ENCODE assay signal across 3 cellular contexts in the genomic region with DNA sequence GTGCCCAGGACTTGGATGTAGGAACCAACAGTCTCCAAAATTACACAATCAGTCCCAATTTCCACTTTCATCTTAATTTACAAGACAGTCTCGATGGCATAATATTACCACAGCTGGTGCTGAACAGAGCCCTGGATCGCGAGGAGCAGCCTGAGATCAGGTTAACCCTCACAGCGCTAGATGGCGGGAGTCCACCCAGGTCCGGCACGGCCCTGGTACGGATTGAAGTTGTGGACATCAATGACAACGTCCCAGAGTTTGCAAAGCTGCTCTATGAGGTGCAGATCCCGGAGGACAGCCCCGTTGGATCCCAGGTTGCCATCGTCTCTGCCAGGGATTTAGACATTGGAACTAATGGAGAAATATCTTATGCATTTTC.
TF ChIP-seq lines count a peak whose summit lies in the region.

No MANE protein-coding gene starts in this region.

TF ChIP-seq in IMR-90, 13 proteins besides CTCF, POLR2A, EP300 and RAD21:
- TF ChIP-seq CHD1 (IDR thresholded peaks at IDR 0.05; ENCODE audit: low read depth, low read length) = no peak
- TF ChIP-seq, protein P1, sequence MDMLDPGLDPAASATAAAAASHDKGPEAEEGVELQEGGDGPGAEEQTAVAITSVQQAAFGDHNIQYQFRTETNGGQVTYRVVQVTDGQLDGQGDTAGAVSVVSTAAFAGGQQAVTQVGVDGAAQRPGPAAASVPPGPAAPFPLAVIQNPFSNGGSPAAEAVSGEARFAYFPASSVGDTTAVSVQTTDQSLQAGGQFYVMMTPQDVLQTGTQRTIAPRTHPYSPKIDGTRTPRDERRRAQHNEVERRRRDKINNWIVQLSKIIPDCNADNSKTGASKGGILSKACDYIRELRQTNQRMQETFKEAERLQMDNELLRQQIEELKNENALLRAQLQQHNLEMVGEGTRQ (IDR thresholded peaks at IDR 0.05; ENCODE audit: low read depth, low read length) = no peak
- TF ChIP-seq ELK1 (IDR thresholded peaks at IDR 0.05; ENCODE audit: borderline replicate concordance, low read depth, low read length) = no peak
- no peak for TF ChIP-seq MAZ (IDR thresholded peaks at IDR 0.05; ENCODE audit: borderline replicate concordance, low read depth, low read length)
- TF ChIP-seq RFX5 (IDR thresholded peaks at IDR 0.05; ENCODE audit: low read depth, low read length) = no peak
- no peak for TF ChIP-seq MAFK (IDR thresholded peaks at IDR 0.05; ENCODE audit: low read depth, low read length)
- no peak for TF ChIP-seq CEBPB (IDR thresholded peaks at IDR 0.05; ENCODE audit: low read depth, low read length)
- TF ChIP-seq NFE2L2 (IDR thresholded peaks at IDR 0.05; ENCODE audit: low read depth, low read length) = no peak
- no peak for TF ChIP-seq RCOR1 (IDR thresholded peaks at IDR 0.05; ENCODE audit: insufficient replicate concordance, low read length)
- no peak for TF ChIP-seq FOS (IDR thresholded peaks at IDR 0.05; ENCODE audit: low read depth, low read length)
- no peak for TF ChIP-seq MXI1 (IDR thresholded peaks at IDR 0.05; ENCODE audit: borderline replicate concordance, low read depth, low read length)
- TF ChIP-seq SMC3 (IDR thresholded peaks at IDR 0.05; ENCODE audit: low read depth, low read length) = no peak
- no peak for TF ChIP-seq BHLHE40 (IDR thresholded peaks at IDR 0.05; ENCODE audit: low read depth, low read length)
TF ChIP-seq in IMR-90: peak in this region for 0.

TF ChIP-seq in H1, 55 proteins besides CTCF, POLR2A, EP300 and RAD21:
- TF ChIP-seq ATF3 (IDR thresholded peaks at IDR 0.05; ENCODE audit: insufficient read depth, low read depth, low read length) (no peak), E2F6 (IDR thresholded peaks at IDR 0.05) (peak; percentile 70), MAX (IDR thresholded peaks at IDR 0.05) (0 out of 2 replicates have a peak, but pooled peaks have one; percentile 11), KDM4A (IDR thresholded peaks at IDR 0.05; ENCODE audit: low read depth, low read length, severe bottlenecking) (peak; percentile 1), BCL11A (IDR thresholded peaks at IDR 0.05; ENCODE audit: low read depth in 2 of 2, low read length in 2 of 2) (no peak), CHD2 (IDR thresholded peaks at IDR 0.05; ENCODE audit: low read length) (no peak)

TF ChIP-seq in GM12891, 5 proteins besides CTCF, POLR2A, EP300 and RAD21:
- TF ChIP-seq POU2F2 (IDR thresholded peaks at IDR 0.05; ENCODE audit: low read depth, low read length) (no peak), POLR2AphosphoS5 (IDR thresholded peaks at IDR 0.05; ENCODE audit: low read depth, low read length) (no peak), PAX5 (IDR thresholded peaks at IDR 0.05; ENCODE audit: insufficient read depth, low read length, severe bottlenecking) (no peak), SPI1 (IDR thresholded peaks at IDR 0.05; ENCODE audit: low read depth, low read length) (no peak), TAF1 (IDR thresholded peaks at IDR 0.05; ENCODE audit: low read depth, low read length) (no peak)
